Comparison of ENCODE assay signal across 7 cellular contexts in genomic region chr9:116687762-116688160, GRCh38. TPM values are rescaled to one million over a fixed set of nuclear protein-coding genes. Genes with fewer than 3 reads are reported as not detected.
DNase-seq lines count a peak whose midpoint lies in the region; ATAC-seq and TF ChIP-seq lines count a peak whose summit lies in the region.

No MANE protein-coding gene starts in this region.

- WGBS in ectodermal cell, 2 experiments: 35% methylated on average over 7 of the region's 7 CpGs

- 0 out of 2 replicates have a peak, but pooled peaks cover 4% of the 10 kb centered on the region for H3K4me1 ChIP-seq in Panc1 (ENCODE audit: control insufficient read depth, insufficient read depth, low read length)
- peaks cover 9% of the 10 kb centered on the region for H3K4me1 ChIP-seq in ectodermal cell (ENCODE audit: control insufficient read depth, insufficient read depth, low read length)
- H3K4me1 ChIP-seq in mucosa of stomach (ENCODE audit: control insufficient read depth, insufficient read depth, low read length): peaks cover 25% of the 10 kb centered on the region

- CTCF ChIA-PET in Panc1 (lab: Charles Lee): interaction anchor here (0.5 kb wide), 1 partner anchor 523 kb away, joined by 3 read pairs; no protein-coding TSS in a partner anchor

- peak; percentile 0 for ATAC-seq in GM21360 (IDR thresholded peaks at IDR 0.05; ENCODE audit: unreplicated experiment)
- ATAC-seq in Panc1: peak; percentile 12; the same call in 1 of the 2 replicates
- ATAC-seq in GM19023 (IDR thresholded peaks at IDR 0.05; ENCODE audit: unreplicated experiment): no peak
- ATAC-seq in HG03139 (IDR thresholded peaks at IDR 0.05; ENCODE audit: unreplicated experiment): no peak

- H3K27ac ChIP-seq in Panc1 (ENCODE audit: low read length) (peak overlapping the region; percentile 84), ectodermal cell (ENCODE audit: insufficient read depth, low read depth, low read length, poor library complexity, severe bottlenecking) (no peak overlapping the region)

- H3K9me3 ChIP-seq in Panc1 (ENCODE audit: control insufficient read depth, insufficient read depth, low read depth, low read length): no peaks in the 10 kb centered on the region
- H3K9me3 ChIP-seq in ectodermal cell (ENCODE audit: control insufficient read depth, low read length): peaks cover 2% of the 10 kb centered on the region
- H3K9me3 ChIP-seq in mucosa of stomach (ENCODE audit: control insufficient read depth, low read length): no peaks in the 10 kb centered on the region

- H3K36me3 ChIP-seq in Panc1 (ENCODE audit: control insufficient read depth, insufficient read depth, low read length) (no peaks in the 10 kb centered on the region), ectodermal cell (ENCODE audit: control insufficient read depth, insufficient read depth, low read length) (no peaks in the 10 kb centered on the region), mucosa of stomach (ENCODE audit: control insufficient read depth, insufficient read depth, low read length) (no peaks in the 10 kb centered on the region)

- no peak for TF ChIP-seq CTCF in Panc1 (IDR thresholded peaks at IDR 0.05)

- H3K27me3 ChIP-seq in Panc1 (ENCODE audit: control insufficient read depth, insufficient read depth, low read length): no peaks in the 10 kb centered on the region
- H3K27me3 ChIP-seq in ectodermal cell (ENCODE audit: control insufficient read depth, insufficient read depth, low read length, poor library complexity, severe bottlenecking): no peaks in the 10 kb centered on the region
- H3K27me3 ChIP-seq in mucosa of stomach (ENCODE audit: control insufficient read depth, insufficient read depth, low read length): no peaks in the 10 kb centered on the region

- peak overlapping the region; percentile 70 for H3K9ac ChIP-seq in mucosa of stomach (ENCODE audit: low read length)

- H3K4me3 ChIP-seq in Panc1 (ENCODE audit: low read depth in 2 of 2, low read length in 2 of 2): peak overlapping the region; percentile 67 to 85
- peak overlapping the region; percentile 63 for H3K4me3 ChIP-seq in ectodermal cell (ENCODE audit: insufficient read depth, low read depth, low read length)
- peak overlapping the region; percentile 83 for H3K4me3 ChIP-seq in mucosa of stomach (ENCODE audit: low read length)

- intact Hi-C loops in Panc1 (cut with micrococcal nuclease; ENCODE audit: unreplicated experiment): no loop called here

- DNase-seq in Panc1 (ENCODE audit: low read depth, low spot score) (no peak), occipital lobe (lab: John Stamatoyannopoulos, UW) (no peak)

- no TSS peak for BruUV-seq in Panc1 (replicated peaks; lab: Mats Ljungman, UMichigan)

- in situ Hi-C loops in Panc1 (cut with HindIII; ENCODE audit: low pct_unique_long_range_greater_than_20kb, low sequenced_read_pairs): no loop called here

- POLR2A ChIA-PET in Panc1 (lab: Charles Lee): no interaction called here

RNA-seq across cellular contexts. Expression of gene TRIM32, which starts 0.7 kb away (rescaled TPM):
- total RNA-seq in Panc1 (2021; ENCODE audit: unreplicated experiment): 20.2 TPM
- polyA plus RNA-seq in Panc1 (2012; ENCODE audit: insufficient read length): 7.4 TPM
- 16.2 TPM for polyA plus RNA-seq in ectodermal cell (2013, experiment 1 of 4)
- polyA plus RNA-seq in ectodermal cell (2013, experiment 2 of 4): 16.7 TPM
- 14.4 TPM for polyA plus RNA-seq in ectodermal cell (2013, experiment 3 of 4)
- 16.1 TPM for polyA plus RNA-seq in ectodermal cell (2013, experiment 4 of 4)
- total RNA-seq in occipital lobe: 23.9 TPM

Comparison
In these comparisons a context has a peak if more than half of its experiments do, and no peak if none do; other contexts are left out.
1. ATAC-seq: peak in GM21360 (single experiment) and Panc1 (single experiment); none in GM19023 (single experiment) and HG03139 (single experiment).
2. Peak in every context shown above with its lines, with median percentiles within 50 percentile points of each other: H3K4me3 ChIP-seq.